10 cellular contexts compared by ENCODE assay signal in the genomic region with DNA sequence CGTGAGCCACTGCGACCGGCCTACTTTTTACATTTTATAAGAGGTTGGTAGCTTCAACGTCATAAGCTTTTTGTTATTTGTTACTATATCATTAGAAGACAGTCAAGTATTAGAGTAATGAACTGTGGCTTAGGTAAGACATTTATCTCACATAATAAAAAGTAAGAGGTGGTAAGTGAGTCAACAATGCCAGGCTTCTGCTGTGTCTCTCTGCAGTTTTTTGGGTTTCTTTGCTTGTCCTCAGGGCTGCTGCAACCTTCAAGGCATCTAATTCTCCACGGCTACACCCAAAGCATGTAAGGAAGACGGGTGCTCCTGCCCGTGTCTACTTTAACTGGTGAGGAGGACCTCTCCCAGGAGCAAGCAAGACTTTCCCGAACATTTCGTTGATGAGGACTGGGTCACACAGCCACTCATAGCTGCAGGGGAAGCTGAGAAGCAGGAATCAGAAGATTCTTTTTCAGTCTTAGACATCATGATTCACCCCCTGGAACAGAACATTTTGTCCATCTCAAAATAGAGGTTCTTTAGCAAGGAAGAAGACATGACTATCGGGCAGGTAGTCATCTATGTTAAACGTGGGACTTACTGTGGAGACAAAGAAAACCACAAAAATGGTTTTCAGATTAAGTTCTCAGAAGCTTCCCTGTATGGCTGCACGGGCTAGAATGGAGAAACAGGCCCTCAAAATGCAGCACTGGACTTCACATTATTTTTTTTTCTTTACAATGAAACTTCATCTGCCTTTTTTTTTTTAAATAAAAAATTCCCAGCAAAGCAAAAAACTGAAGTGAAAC. TPM values are rescaled to one million over a fixed set of nuclear protein-coding genes. Genes with fewer than 3 reads are reported as not detected.
DNase-seq lines count a peak whose midpoint lies in the region; ATAC-seq, FAIRE-seq and TF ChIP-seq lines count a peak whose summit lies in the region.
"Had no signal": no experiment of that assay in that cellular context is flagged by ENCODE, and none has a peak within 500 bp of the region (broad histone marks: within the 10 kb centered on the region; RNA-seq: fewer than 3 reads in every experiment).

No MANE protein-coding gene starts in this region.

- peak overlapping the region; percentile 84 for H3K27ac Mint-ChIP-seq in activated T-helper 17 cell treated with anti-CD3 and anti-CD28 coated beads, Interleukin-2, amount 50 U/mL, for 72 hours
- H3K27ac Mint-ChIP-seq in nephron progenitor cell = peak overlapping the region; percentile 32

- TF ChIP-seq CTCF in nephron progenitor cell (IDR thresholded peaks at IDR 0.05) = no peak

- ATAC-seq in HG03442 (IDR thresholded peaks at IDR 0.05; ENCODE audit: unreplicated experiment) (peak; percentile 48), GM18505 (IDR thresholded peaks at IDR 0.05; ENCODE audit: unreplicated experiment) (no peak), HG03439 (IDR thresholded peaks at IDR 0.05; ENCODE audit: unreplicated experiment) (no peak)
- peak; percentile 89 for ATAC-seq in activated T-helper 17 cell treated with anti-CD3 and anti-CD28 coated beads, Interleukin-2, amount 50 U/mL, for 72 hours (replicated peaks)
- ATAC-seq: HCT116 had no signal

- peaks cover 20% of the 10 kb centered on the region for H3K4me1 Mint-ChIP-seq in activated T-helper 17 cell treated with anti-CD3 and anti-CD28 coated beads, Interleukin-2, amount 50 U/mL, for 72 hours
- H3K4me1 Mint-ChIP-seq in nephron progenitor cell = peaks cover 20% of the 10 kb centered on the region

- H3K36me3 Mint-ChIP-seq in activated T-helper 17 cell treated with anti-CD3 and anti-CD28 coated beads, Interleukin-2, amount 50 U/mL, for 72 hours (ENCODE audit: low read depth) = no peaks in the 10 kb centered on the region
- no peaks in the 10 kb centered on the region for H3K36me3 Mint-ChIP-seq in nephron progenitor cell (ENCODE audit: low read depth)

- TF ChIP-seq POLR2A in GM18505 (IDR thresholded peaks at IDR 0.05; ENCODE audit: borderline replicate concordance, extremely low read depth, insufficient read depth, insufficient read length) = no peak

- FAIRE-seq in GM18507 (lab: Jason Lieb, UNC) = peak; percentile 86

- no peak for DNase-seq in GM18507 (ENCODE audit: extremely low spot score, insufficient read length, low read depth)
- DNase-seq in nephron progenitor cell = no peak
- DNase-seq in NCI-H2107 (lab: John Stamatoyannopoulos, UW) = no peak
- no peak for DNase-seq in NCI-H2081 treated with DMSO at 0.1 percent for 48 hours (lab: John Stamatoyannopoulos, UW)

- H3K4me3 Mint-ChIP-seq in activated T-helper 17 cell treated with anti-CD3 and anti-CD28 coated beads, Interleukin-2, amount 50 U/mL, for 72 hours = peak overlapping the region; percentile 66
- no peak overlapping the region for H3K4me3 Mint-ChIP-seq in nephron progenitor cell

- no peaks in the 10 kb centered on the region for H3K27me3 Mint-ChIP-seq in activated T-helper 17 cell treated with anti-CD3 and anti-CD28 coated beads, Interleukin-2, amount 50 U/mL, for 72 hours
- no peaks in the 10 kb centered on the region for H3K27me3 Mint-ChIP-seq in nephron progenitor cell (ENCODE audit: low read depth, poor library complexity)

- peaks cover 7% of the 10 kb centered on the region for H3K9me3 Mint-ChIP-seq in activated T-helper 17 cell treated with anti-CD3 and anti-CD28 coated beads, Interleukin-2, amount 50 U/mL, for 72 hours
- H3K9me3 Mint-ChIP-seq in nephron progenitor cell = peaks cover 9% of the 10 kb centered on the region

RNA-seq across cellular contexts. Expression of a gene that starts 13.0 kb away (rescaled TPM):
- 100 to 1,000 TPM; 107 to 117 TPM for total RNA-seq in activated T-helper 17 cell treated with anti-CD3 and anti-CD28 coated beads, Interleukin-2, amount 50 U/mL, for 72 hours
- total RNA-seq: myocyte had no signal

Comparison
In these comparisons a context has a peak if more than half of its experiments do, and no peak if none do; other contexts are left out.
1. ATAC-seq: peak in HG03442 (single experiment) and activated T-helper 17 cell treated with anti-CD3 and anti-CD28 coated beads, Interleukin-2, amount 50 U/mL, for 72 hours (single experiment); none in GM18505 (single experiment) and HG03439 (single experiment).